Comparison of ENCODE assay signal across 1 cellular context in genomic region chr1:208929575-208929974, GRCh38.
TF ChIP-seq lines count a peak whose summit lies in the region.

No MANE protein-coding gene starts in this region.

TF ChIP-seq in WTC11, 78 proteins besides CTCF, POLR2A, EP300 and RAD21 (continued from another document):
- TF ChIP-seq AR (CRISPR knock-in tag; IDR thresholded peaks at IDR 0.05) = no peak
- no peak for TF ChIP-seq MAX (CRISPR knock-in tag; IDR thresholded peaks at IDR 0.05)
